In the genomic region with DNA sequence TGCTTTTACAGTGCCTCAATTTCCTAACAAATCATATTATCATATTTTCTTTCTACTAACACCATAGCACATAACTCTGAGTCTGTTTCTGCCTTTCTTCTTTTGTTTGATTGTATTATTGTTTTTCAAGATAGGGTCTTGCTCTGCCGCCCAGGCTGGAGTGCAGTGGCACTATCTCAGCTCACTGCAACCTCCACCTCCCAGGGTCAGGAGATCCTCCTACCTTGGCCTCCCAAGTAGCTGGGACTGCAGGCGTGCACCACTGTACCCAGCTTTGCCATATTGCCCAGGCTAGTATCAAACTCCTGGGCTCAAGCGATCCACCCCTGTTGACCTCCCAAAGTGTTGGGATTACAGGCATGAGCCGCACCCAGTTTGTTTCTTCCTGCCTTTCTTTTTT, we compare ENCODE assay signal across 2 cellular contexts.
TF ChIP-seq lines count a peak whose summit lies in the region.

No MANE protein-coding gene starts in this region.

TF ChIP-seq in HEK293, 187 proteins besides CTCF, POLR2A, EP300 and RAD21:
- peak; percentile 42; the same call in 1 of the 2 replicates for TF ChIP-seq GLIS1 (tag by site-specific recombination; IDR thresholded peaks at IDR 0.05)
- TF ChIP-seq ZNF302 (tag by site-specific recombination; IDR thresholded peaks at IDR 0.05; ENCODE audit: low read depth), result no peak
- peak; percentile 58; the same call in 1 of the 2 replicates for TF ChIP-seq ZNF121 (tag by site-specific recombination; IDR thresholded peaks at IDR 0.05)

TF ChIP-seq in HepG2, 621 proteins besides CTCF, POLR2A, EP300 and RAD21:
- no peak for TF ChIP-seq KLF11 (CRISPR knock-in tag; IDR thresholded peaks at IDR 0.05)
- TF ChIP-seq, protein P1, sequence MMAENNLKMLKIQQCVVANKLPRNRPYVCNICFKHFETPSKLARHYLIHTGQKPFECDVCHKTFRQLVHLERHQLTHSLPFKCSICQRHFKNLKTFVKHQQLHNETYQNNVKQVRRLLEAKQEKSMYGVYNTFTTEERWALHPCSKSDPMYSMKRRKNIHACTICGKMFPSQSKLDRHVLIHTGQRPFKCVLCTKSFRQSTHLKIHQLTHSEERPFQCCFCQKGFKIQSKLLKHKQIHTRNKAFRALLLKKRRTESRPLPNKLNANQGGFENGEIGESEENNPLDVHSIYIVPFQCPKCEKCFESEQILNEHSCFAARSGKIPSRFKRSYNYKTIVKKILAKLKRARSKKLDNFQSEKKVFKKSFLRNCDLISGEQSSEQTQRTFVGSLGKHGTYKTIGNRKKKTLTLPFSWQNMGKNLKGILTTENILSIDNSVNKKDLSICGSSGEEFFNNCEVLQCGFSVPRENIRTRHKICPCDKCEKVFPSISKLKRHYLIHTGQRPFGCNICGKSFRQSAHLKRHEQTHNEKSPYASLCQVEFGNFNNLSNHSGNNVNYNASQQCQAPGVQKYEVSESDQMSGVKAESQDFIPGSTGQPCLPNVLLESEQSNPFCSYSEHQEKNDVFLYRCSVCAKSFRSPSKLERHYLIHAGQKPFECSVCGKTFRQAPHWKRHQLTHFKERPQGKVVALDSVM (CRISPR knock-in tag; IDR thresholded peaks at IDR 0.05), result peak; percentile 53; the same call in 1 of the 2 replicates
